ENCODE assay signal across 32 cellular contexts in the genomic region with DNA sequence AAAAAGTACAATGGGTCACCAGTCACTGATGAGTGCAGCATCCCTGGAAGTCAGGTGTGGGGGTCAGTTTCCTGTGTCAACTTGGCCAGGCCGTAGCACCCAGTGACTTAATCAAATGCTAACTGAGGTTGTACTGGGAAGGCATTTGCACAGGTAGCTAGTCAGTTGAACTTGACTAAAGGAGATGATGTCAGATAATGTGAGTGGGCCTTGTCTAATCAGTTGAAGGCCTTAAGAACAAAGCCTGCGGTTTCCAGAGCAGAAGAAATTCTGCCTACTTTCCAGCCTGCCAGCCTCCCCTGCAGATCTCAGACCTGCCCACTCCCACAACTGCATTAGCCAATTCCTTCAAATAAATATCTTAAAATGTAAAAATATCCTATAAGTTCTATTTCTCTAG. TPM values are rescaled to one million over a fixed set of nuclear protein-coding genes. Genes with fewer than 3 reads are reported as not detected.
DNase-seq lines count a peak whose midpoint lies in the region; ATAC-seq, FAIRE-seq and TF ChIP-seq lines count a peak whose summit lies in the region.
"Had no signal": no experiment of that assay in that cellular context is flagged by ENCODE, and none has a peak within 500 bp of the region (broad histone marks: within the 10 kb centered on the region; RNA-seq: fewer than 3 reads in every experiment).

No MANE protein-coding gene starts in this region.

- no peak overlapping the region for H3K4me3 Mint-ChIP-seq in astrocyte (ENCODE audit: unreplicated experiment)
- H3K4me3 Mint-ChIP-seq: activated naive CD8-positive, alpha-beta T cell treated with anti-CD3 and anti-CD28 coated beads for 36 hours; CD4-positive, CD25-positive, alpha-beta regulatory T cell; effector memory CD8-positive, alpha-beta T cell; GM23338; naive thymus-derived CD8-positive, alpha-beta T cell had no signal

- no peak overlapping the region for H2BK5ac ChIP-seq in mesenchymal stem cell (ENCODE audit: low read depth, low read length, poor library complexity, severe bottlenecking)

- H3K36me3 ChIP-seq in HUES48 (ENCODE audit: control insufficient read depth, insufficient read depth, low read length) (no peaks in the 10 kb centered on the region), astrocyte (ENCODE audit: insufficient read depth, low read length) (no peaks in the 10 kb centered on the region), mesenchymal stem cell (ENCODE audit: control insufficient read depth in 1 of 2, insufficient read depth in 2 of 2, low read depth in 1 of 2, low read length in 2 of 2) (no peaks in the 10 kb centered on the region)
- H3K36me3 ChIP-seq: ovary, suprapubic skin, upper lobe of right lung had no signal

- H2AK5ac ChIP-seq in mesenchymal stem cell (ENCODE audit: low read length, severe bottlenecking) = peak overlapping the region; percentile 34

- H3K23ac ChIP-seq in mesenchymal stem cell (ENCODE audit: low read length in 2 of 2) = no peak overlapping the region

- peak overlapping the region; percentile 72 for H3K27ac Mint-ChIP-seq in astrocyte (ENCODE audit: unreplicated experiment)
- H3K27ac Mint-ChIP-seq: activated naive CD8-positive, alpha-beta T cell treated with anti-CD3 and anti-CD28 coated beads for 36 hours; CD4-positive, CD25-positive, alpha-beta regulatory T cell; effector memory CD8-positive, alpha-beta T cell; GM23338; naive thymus-derived CD8-positive, alpha-beta T cell had no signal

- H2BK12ac ChIP-seq in mesenchymal stem cell (ENCODE audit: low read length in 2 of 2) = peak overlapping the region in 1 of 2 experiments; percentile 37

- no peak overlapping the region for H3K14ac ChIP-seq in mesenchymal stem cell (ENCODE audit: low read length in 2 of 2)

- no peaks in the 10 kb centered on the region for H3K9me3 ChIP-seq in HUES48 (ENCODE audit: control insufficient read depth, insufficient read depth, low read length)
- no peaks in the 10 kb centered on the region for H3K9me3 ChIP-seq in astrocyte (ENCODE audit: insufficient read depth, low read depth, low read length)
- H3K9me3 ChIP-seq in mesenchymal stem cell (ENCODE audit: control insufficient read depth, low read length) = no peaks in the 10 kb centered on the region
- H3K9me3 ChIP-seq in right cardiac atrium (ENCODE audit: control insufficient read depth, low read length) = no peaks in the 10 kb centered on the region
- H3K9me3 ChIP-seq: ovary, suprapubic skin, upper lobe of right lung had no signal

- H2AFZ ChIP-seq in astrocyte (ENCODE audit: low read depth, low read length) = no peak overlapping the region
- no peak overlapping the region for H2AFZ ChIP-seq in mesenchymal stem cell (ENCODE audit: low read depth, low read length)
- H2AFZ ChIP-seq: GM23338 had no signal

- peak overlapping the region; percentile 0 for H4K8ac ChIP-seq in mesenchymal stem cell (ENCODE audit: low read length)

- ATAC-seq in HG02642 (IDR thresholded peaks at IDR 0.05; ENCODE audit: poor library complexity, unreplicated experiment) (no peak), right cardiac atrium (no peak), GM21576 (IDR thresholded peaks at IDR 0.05; ENCODE audit: unreplicated experiment) (no peak)
- ATAC-seq: effector memory CD8-positive, alpha-beta T cell; GM23338; naive thymus-derived CD8-positive, alpha-beta T cell; upper lobe of right lung had no signal

- H3K9ac ChIP-seq in HUES48 (ENCODE audit: low read depth, low read length) = no peak overlapping the region
- peak overlapping the region; percentile 36 for H3K9ac ChIP-seq in astrocyte (ENCODE audit: low read length)
- no peak overlapping the region for H3K9ac ChIP-seq in mesenchymal stem cell (ENCODE audit: low read length)

- no peaks in the 10 kb centered on the region for H3K79me2 ChIP-seq in astrocyte (ENCODE audit: insufficient read depth, low read length)

- DNase-seq in astrocyte (ENCODE audit: low read depth) (no peak), mesenchymal stem cell (no peak), right cardiac atrium (no peak), DMS53 (lab: John Stamatoyannopoulos, UW) (no peak)
- DNase-seq: activated CD4-positive, alpha-beta T cell treated with anti-CD3 and anti-CD28 coated beads, Interleukin-2, amount 50 U/mL, for 1 hour; activated CD4-positive, CD25-positive, alpha-beta regulatory T cell; activated effector memory CD4-positive, alpha-beta T cell treated with anti-CD3 and anti-CD28 coated beads, Interleukin-2, amount 50 U/mL, for 16 hours; activated naive CD8-positive, alpha-beta T cell treated with anti-CD3 and anti-CD28 coated beads for 36 hours; activated T-cell treated with anti-CD3 and anti-CD28 coated beads, Interleukin-2, amount 50 U/mL, for 1 hour; Calu3; caudate nucleus; CD4-positive, CD25-positive, alpha-beta regulatory T cell; cortex of kidney; DMS79 treated with DMSO at 0.1 percent for 48 hours; effector memory CD8-positive, alpha-beta T cell; head of caudate nucleus; midbrain; naive thymus-derived CD8-positive, alpha-beta T cell; NCI-H1417 treated with DMSO at 0.1 percent for 48 hours; NCI-H2081; NCI-H69; ovary; small intestine; stimulated activated naive CD4-positive, alpha-beta T cell treated with Interleukin-2 at 50 U/mL for 16 hours; T-helper 1 cell; upper lobe of right lung had no signal

- TF ChIP-seq CTCF in astrocyte (IDR thresholded peaks at IDR 0.05; ENCODE audit: insufficient read depth, low read depth, low read length) = no peak

- H3K4me1 ChIP-seq in HUES48 (ENCODE audit: control insufficient read depth, insufficient read depth, low read length) (no peaks in the 10 kb centered on the region), astrocyte (ENCODE audit: insufficient read depth, low read length) (peaks cover 30% of the 10 kb centered on the region), mesenchymal stem cell (ENCODE audit: control insufficient read depth, insufficient read depth, low read depth, low read length) (peaks cover 40% of the 10 kb centered on the region), right cardiac atrium (ENCODE audit: control insufficient read depth, insufficient read depth, low read length) (peaks cover 8% of the 10 kb centered on the region)
- H3K4me1 ChIP-seq: suprapubic skin had no signal

- peaks cover 28% of the 10 kb centered on the region for H3K4me1 Mint-ChIP-seq in astrocyte (ENCODE audit: low read depth, unreplicated experiment)
- H3K4me1 Mint-ChIP-seq: activated naive CD8-positive, alpha-beta T cell treated with anti-CD3 and anti-CD28 coated beads for 36 hours; CD4-positive, CD25-positive, alpha-beta regulatory T cell; naive thymus-derived CD8-positive, alpha-beta T cell had no signal

- no peaks in the 10 kb centered on the region for H3K79me1 ChIP-seq in mesenchymal stem cell (replicated peaks; ENCODE audit: low read length, poor library complexity, severe bottlenecking)

- peak overlapping the region in 1 of 2 experiments; percentile 47 for H3K4ac ChIP-seq in mesenchymal stem cell (ENCODE audit: low read depth in 1 of 2, low read length in 2 of 2)

- H3K9me3 Mint-ChIP-seq in astrocyte (ENCODE audit: unreplicated experiment) = no peaks in the 10 kb centered on the region
- H3K9me3 Mint-ChIP-seq: activated naive CD8-positive, alpha-beta T cell treated with anti-CD3 and anti-CD28 coated beads for 36 hours; effector memory CD8-positive, alpha-beta T cell; GM23338 had no signal

- WGBS in mesenchymal stem cell = 51% methylated on average over 2 of the region's 2 CpGs
- 81% methylated on average over 2 of the region's 2 CpGs for WGBS in right cardiac atrium

- no peaks in the 10 kb centered on the region for H4K20me1 ChIP-seq in astrocyte (ENCODE audit: insufficient read depth, low read length)

- intact Hi-C loops in right cardiac atrium (cut with DNase I) = no loop called here

- H3K18ac ChIP-seq in mesenchymal stem cell (ENCODE audit: low read depth in 1 of 2, low read length in 2 of 2) = peak overlapping the region in 1 of 2 experiments; percentile 46

- no peak overlapping the region for H4K91ac ChIP-seq in mesenchymal stem cell (ENCODE audit: low read length)

- no peak overlapping the region for H2BK15ac ChIP-seq in mesenchymal stem cell (ENCODE audit: low read depth, poor library complexity, severe bottlenecking)

- no peak overlapping the region for H3K4me3 ChIP-seq in HUES48 (ENCODE audit: low read depth, low read length)
- no peak overlapping the region for H3K4me3 ChIP-seq in astrocyte (ENCODE audit: insufficient read depth, low read depth, low read length)
- H3K4me3 ChIP-seq in mesenchymal stem cell (ENCODE audit: insufficient read depth in 1 of 2, low read depth in 1 of 2, low read length in 2 of 2) = no peak overlapping the region
- no peak overlapping the region for H3K4me3 ChIP-seq in right cardiac atrium (ENCODE audit: low read length)
- H3K4me3 ChIP-seq: GM23338, ovary, suprapubic skin, upper lobe of right lung had no signal

- FAIRE-seq in astrocyte (lab: Jason Lieb, UNC) = no peak
- FAIRE-seq: small intestine had no signal

- H3K27me3 Mint-ChIP-seq in astrocyte (ENCODE audit: low read depth, unreplicated experiment) = no peaks in the 10 kb centered on the region
- H3K27me3 Mint-ChIP-seq: activated naive CD8-positive, alpha-beta T cell treated with anti-CD3 and anti-CD28 coated beads for 36 hours; CD4-positive, CD25-positive, alpha-beta regulatory T cell had no signal

- peaks cover 3% of the 10 kb centered on the region for H3K36me3 Mint-ChIP-seq in astrocyte (ENCODE audit: low read depth, unreplicated experiment)
- H3K36me3 Mint-ChIP-seq: activated naive CD8-positive, alpha-beta T cell treated with anti-CD3 and anti-CD28 coated beads for 36 hours; CD4-positive, CD25-positive, alpha-beta regulatory T cell; naive thymus-derived CD8-positive, alpha-beta T cell had no signal

- H3K27me3 ChIP-seq in HUES48 (ENCODE audit: control insufficient read depth, insufficient read depth, low read length) = peaks cover 5% of the 10 kb centered on the region; the same call in 1 of the 2 replicates
- no peaks in the 10 kb centered on the region for H3K27me3 ChIP-seq in astrocyte (ENCODE audit: insufficient read depth, low read length)
- H3K27me3 ChIP-seq in mesenchymal stem cell (ENCODE audit: control insufficient read depth in 1 of 2, insufficient read depth in 1 of 2, low read length in 2 of 2) = no peaks in the 10 kb centered on the region
- H3K27me3 ChIP-seq in right cardiac atrium (ENCODE audit: control insufficient read depth, insufficient read depth) = no peaks in the 10 kb centered on the region
- H3K27me3 ChIP-seq: ovary, suprapubic skin, upper lobe of right lung had no signal

- peak overlapping the region; percentile 49 for H3K27ac ChIP-seq in HUES48 (ENCODE audit: low read depth, low read length)
- H3K27ac ChIP-seq in astrocyte (ENCODE audit: low read depth, low read length) = peak overlapping the region; percentile 75
- peak overlapping the region; percentile 55 for H3K27ac ChIP-seq in mesenchymal stem cell (ENCODE audit: low read length, poor library complexity, severe bottlenecking)
- no peak overlapping the region for H3K27ac ChIP-seq in right cardiac atrium (ENCODE audit: low read length)
- H3K27ac ChIP-seq: ovary, suprapubic skin, upper lobe of right lung had no signal

- peak overlapping the region; percentile 57 for H3K4me2 ChIP-seq in astrocyte (ENCODE audit: low read length)
- H3K4me2 ChIP-seq in mesenchymal stem cell (ENCODE audit: low read length, poor library complexity, severe bottlenecking) = no peak overlapping the region
- H3K4me2 ChIP-seq: GM23338 had no signal

- H2BK120ac ChIP-seq in mesenchymal stem cell (ENCODE audit: low read depth, low read length) = no peak overlapping the region

RNA-seq across cellular contexts. Expression of gene ERG, which starts 57.1 kb away (rescaled TPM):
- total RNA-seq in astrocyte = 0.84 and 1.9 TPM in 2 replicates
- polyA plus RNA-seq in mesenchymal stem cell (2013, experiment 1 of 2) = 0.48 TPM
- 0.45 TPM for polyA plus RNA-seq in mesenchymal stem cell (2013, experiment 2 of 2)
- 10 to 100 TPM; 10.7 to 20.1 (median 17.9) TPM for total RNA-seq in right cardiac atrium
- polyA plus RNA-seq in right cardiac atrium = 6.6 TPM
- total RNA-seq: activated naive CD8-positive, alpha-beta T cell treated with anti-CD3 and anti-CD28 coated beads for 36 hours; Calu3; naive thymus-derived CD8-positive, alpha-beta T cell; SK-MEL-5 had no signal
- polyA plus RNA-seq: CD4-positive, CD25-positive, alpha-beta regulatory T cell; naive thymus-derived CD8-positive, alpha-beta T cell had no signal
